8 cellular contexts compared by ENCODE assay signal in genomic region chr19:3505598-3506383, GRCh38. TPM values are rescaled to one million over a fixed set of nuclear protein-coding genes. Genes with fewer than 3 reads are reported as not detected.
DNase-seq lines count a peak whose midpoint lies in the region; ATAC-seq and TF ChIP-seq lines count a peak whose summit lies in the region.

TSS of gene FZR1 (plus strand) at chr19:3506311. CDS start at chr19:3522990, 16,679 bp downstream.

- intact Hi-C loops in mammary epithelial cell (cut with micrococcal nuclease), result no loop called here

- no peaks in the 10 kb centered on the region for H3K36me3 ChIP-seq in ACC112 (ENCODE audit: insufficient read depth, low read length)
- H3K36me3 ChIP-seq in WERI-Rb-1, result peaks cover 31% of the 10 kb centered on the region
- H3K36me3 ChIP-seq in mammary epithelial cell (ENCODE audit: insufficient read depth, low read length), result no peaks in the 10 kb centered on the region
- H3K36me3 ChIP-seq in smooth muscle cell (ENCODE audit: low read depth), result no peaks in the 10 kb centered on the region

- TF ChIP-seq CTCF in WERI-Rb-1 (IDR thresholded peaks at IDR 0.05; ENCODE audit: low read depth, low read length), result no peak
- TF ChIP-seq CTCF in mammary epithelial cell (conservative IDR thresholded peaks at IDR 0.05 in 1 of 2, IDR thresholded peaks at IDR 0.05 in 1 of 2; ENCODE audit: extremely low read depth in 1 of 2, insufficient read depth in 1 of 2, low read depth in 1 of 2, low read length in 2 of 2), result no peak
- no peak for TF ChIP-seq CTCF in smooth muscle cell (IDR thresholded peaks at IDR 0.05; ENCODE audit: borderline replicate concordance, insufficient read depth, poor library complexity, severe bottlenecking)

- no peaks in the 10 kb centered on the region for H3K27me3 ChIP-seq in ACC112 (ENCODE audit: insufficient read depth, low read length)
- H3K27me3 ChIP-seq in WERI-Rb-1 (ENCODE audit: insufficient read depth, low read depth, severe bottlenecking), result no peaks in the 10 kb centered on the region
- H3K27me3 ChIP-seq in mammary epithelial cell (ENCODE audit: insufficient read depth, low read length), result no peaks in the 10 kb centered on the region
- H3K27me3 ChIP-seq in smooth muscle cell (ENCODE audit: low read depth), result no peaks in the 10 kb centered on the region

- H3K4me3 ChIP-seq in ACC112 (ENCODE audit: low read depth, low read length) (peak within 1 kb of the TSS; percentile 87), WERI-Rb-1 (ENCODE audit: low read depth, low read length) (peak within 1 kb of the TSS; percentile 79), mammary epithelial cell (replicated peaks in 1 of 3; ENCODE audit: insufficient read depth in 1 of 3, low read depth in 2 of 3, low read length in 3 of 3) (peak within 1 kb of the TSS; percentile 84 to 86 (median 85)), smooth muscle cell (peak within 1 kb of the TSS; percentile 90)

- peak within 1 kb of the TSS; percentile 92 for H3K9ac ChIP-seq in mammary epithelial cell (ENCODE audit: insufficient read depth, low read length)
- peak within 1 kb of the TSS; percentile 96 for H3K9ac ChIP-seq in smooth muscle cell (ENCODE audit: low read depth)

- H3K4me1 ChIP-seq in ACC112 (ENCODE audit: control insufficient read depth, insufficient read depth, low read length, unreplicated experiment), result peaks cover 16% of the 10 kb centered on the region
- peaks cover 30% of the 10 kb centered on the region for H3K4me1 ChIP-seq in mammary epithelial cell (ENCODE audit: insufficient read depth, low read length)
- H3K4me1 ChIP-seq in smooth muscle cell (ENCODE audit: low read depth), result no peaks in the 10 kb centered on the region

- DNase-seq in NCI-H2196 treated with DMSO at 0.1 percent for 48 hours (lab: John Stamatoyannopoulos, UW; ENCODE audit: unreplicated experiment) (peak; percentile 93), WERI-Rb-1 (peak; percentile 99), mammary epithelial cell (peak; percentile 98), iPS-NIHi11 (ENCODE audit: low spot score) (peak; percentile 97), smooth muscle cell (lab: John Stamatoyannopoulos, UW; ENCODE audit: unreplicated experiment) (peak; percentile 98)

- peak within 1 kb of the TSS; percentile 99 for H3K4me2 ChIP-seq in mammary epithelial cell (ENCODE audit: insufficient read depth, low read depth, low read length)
- peak within 1 kb of the TSS; percentile 99 for H3K4me2 ChIP-seq in smooth muscle cell

- 3% methylated on average over 30 of the region's 79 CpGs for WGBS in mammary epithelial cell (ENCODE audit: low coverage, missing lambda C conversion rate)
- 5% methylated on average over 50 of the region's 79 CpGs for WGBS in smooth muscle cell (ENCODE audit: low lambda C conversion rate)

- peaks cover 4% of the 10 kb centered on the region for H3F3A ChIP-seq in smooth muscle cell (ENCODE audit: low read depth)

- CTCF ChIA-PET in mammary epithelial cell (lab: Charles Lee; ENCODE audit: low non-redundant PET), result interaction anchor here (0.7 kb wide), 1 partner anchor 231 kb away, joined by 47 read pairs; no protein-coding TSS in a partner anchor

- H3K79me2 ChIP-seq in ACC112 (ENCODE audit: control insufficient read depth, insufficient read depth, low read length, unreplicated experiment), result peaks cover 45% of the 10 kb centered on the region
- H3K79me2 ChIP-seq in mammary epithelial cell (ENCODE audit: insufficient read depth, low read length), result peaks cover 45% of the 10 kb centered on the region
- H3K79me2 ChIP-seq in smooth muscle cell (ENCODE audit: low read depth), result peaks cover 41% of the 10 kb centered on the region

- H3K9me3 ChIP-seq in WERI-Rb-1 (ENCODE audit: severe bottlenecking) (no peaks in the 10 kb centered on the region), mammary epithelial cell (replicated peaks; ENCODE audit: insufficient read depth, low read length) (no peaks in the 10 kb centered on the region), smooth muscle cell (replicated peaks; ENCODE audit: low read depth) (no peaks in the 10 kb centered on the region)

- H2AFZ ChIP-seq in ACC112 (ENCODE audit: low read length, unreplicated experiment) (peak within 1 kb of the TSS; percentile 94), mammary epithelial cell (ENCODE audit: low read depth, low read length) (peak within 1 kb of the TSS; percentile 96), smooth muscle cell (ENCODE audit: low read depth) (peak within 1 kb of the TSS; percentile 67)

- H3K27ac ChIP-seq in ACC112 (ENCODE audit: low read depth, low read length) (peak within 1 kb of the TSS; percentile 77), WERI-Rb-1 (peak within 1 kb of the TSS; percentile 89), mammary epithelial cell (ENCODE audit: insufficient read depth, low read depth, low read length) (peak within 1 kb of the TSS; percentile 96), smooth muscle cell (ENCODE audit: low read depth) (peak within 1 kb of the TSS; percentile 87)

- ATAC-seq in GM18870 (IDR thresholded peaks at IDR 0.05; ENCODE audit: unreplicated experiment) (peak; percentile 71), HG03135 (IDR thresholded peaks at IDR 0.05; ENCODE audit: unreplicated experiment) (peak; percentile 86)

- in situ Hi-C loops in mammary epithelial cell (cut with MboI; ENCODE audit: low sequenced_read_pairs in 2 of 2), result no loop called here

- H4K20me1 ChIP-seq in mammary epithelial cell (ENCODE audit: insufficient read depth, low read length) (no peaks in the 10 kb centered on the region), smooth muscle cell (ENCODE audit: low read depth) (peaks cover 36% of the 10 kb centered on the region)

- BruUV-seq in mammary epithelial cell (replicated peaks; lab: Mats Ljungman, UMichigan), result TSS peak; percentile 77

- dilution Hi-C loops in mammary epithelial cell (cut with HindIII; ENCODE audit: low sequenced_read_pairs), result no loop called here

RNA-seq across cellular contexts. Expression of gene FZR1, which starts in this region (rescaled TPM):
- total RNA-seq in mammary epithelial cell (10 to 100 TPM; 49.8 to 55.0 TPM), smooth muscle cell (16.3 and 33.9 TPM in 2 replicates)
- polyA plus RNA-seq in mammary epithelial cell (35.3 TPM), smooth muscle cell (49.7 and 64.8 TPM in 2 replicates)
- polyA minus RNA-seq in mammary epithelial cell, result 46.5 TPM

Comparison
In these comparisons a context has a peak if more than half of its experiments do, and no peak if none do; other contexts are left out.
1. Peak in every context shown above with its lines: DNase-seq, ATAC-seq, H3K4me3 ChIP-seq and H3K27ac ChIP-seq.